ENCODE assay signal across 1 cellular context in genomic region chr16:1292208-1292607, GRCh38. TPM values are rescaled to one million over a fixed set of nuclear protein-coding genes. Genes with fewer than 3 reads are reported as not detected.
"Had no signal": no experiment of that assay in that cellular context is flagged by ENCODE, and none has a peak within 500 bp of the region (broad histone marks: within the 10 kb centered on the region; RNA-seq: fewer than 3 reads in every experiment).

No MANE protein-coding gene starts in this region.

RNA-seq across cellular contexts. Expression of gene TPSD1, which starts 36.3 kb away (rescaled TPM):
- total RNA-seq: GM12878 had no signal
- polyA plus RNA-seq: GM12878 had no signal

RNA-seq across cellular contexts. Expression of gene TPSAB1, which starts 51.7 kb away (rescaled TPM):
- total RNA-seq: GM12878 had no signal
